ENCODE assay signal across 8 cellular contexts in genomic region chr1:67748630-67749029, GRCh38.
DNase-seq lines count a peak whose midpoint lies in the region; ATAC-seq, FAIRE-seq and TF ChIP-seq lines count a peak whose summit lies in the region.

No MANE protein-coding gene starts in this region.

- H3K36me3 ChIP-seq in KMS-11 (ENCODE audit: insufficient read depth): no peaks in the 10 kb centered on the region
- H3K36me3 ChIP-seq in endothelial cell of umbilical vein (ENCODE audit: control insufficient read depth in 2 of 2, extremely low read depth in 1 of 2, insufficient read depth in 2 of 2, low read length in 2 of 2): peaks cover 0 to 3% of the 10 kb centered on the region in 2 experiments
- no peaks in the 10 kb centered on the region for H3K36me3 ChIP-seq in ovary

- no peaks in the 10 kb centered on the region for H3K9me1 ChIP-seq in endothelial cell of umbilical vein (replicated peaks; ENCODE audit: control insufficient read depth, extremely low read depth, insufficient read depth, low read length)

- H3K4me1 Mint-ChIP-seq in Calu3 (ENCODE audit: low read depth, unreplicated experiment): peaks cover 90% of the 10 kb centered on the region
- no peaks in the 10 kb centered on the region for H3K4me1 Mint-ChIP-seq in natural killer cell

- FAIRE-seq in endothelial cell of umbilical vein (lab: Jason Lieb, UNC): peak; percentile 43

- TF ChIP-seq POLR2A in endothelial cell of umbilical vein (IDR thresholded peaks at IDR 0.05; ENCODE audit: low read depth, low read length) (no peak), ovary (IDR thresholded peaks at IDR 0.05) (no peak)

- H3K4me1 ChIP-seq in KMS-11 (ENCODE audit: low read depth, poor library complexity, severe bottlenecking) (peaks cover 80% of the 10 kb centered on the region), endothelial cell of umbilical vein (ENCODE audit: control insufficient read depth, extremely low read depth, insufficient read depth, low read length) (peaks cover 57% of the 10 kb centered on the region), ovary (ENCODE audit: insufficient read depth) (peaks cover 18% of the 10 kb centered on the region)

- H3K9ac ChIP-seq in KMS-11 (peak overlapping the region; percentile 69; the same call in 1 of the 2 replicates), endothelial cell of umbilical vein (replicated peaks; ENCODE audit: extremely low read depth, insufficient read depth, low read length) (no peak overlapping the region)

- dilution Hi-C loops in endothelial cell of umbilical vein (cut with MboI; ENCODE audit: extremely low pct_ligation_motif_present, low sequenced_read_pairs): no loop called here

- WGBS in ovary, 3 donors: 0 to 2% (median 2%) methylated on average over 2 of the region's 2 CpGs

- H3K27me3 ChIP-seq in KMS-11 (ENCODE audit: insufficient read depth, low read depth) (no peaks in the 10 kb centered on the region), endothelial cell of umbilical vein (ENCODE audit: control insufficient read depth in 2 of 2, insufficient read depth in 2 of 2, low read length in 2 of 2) (no peaks in the 10 kb centered on the region), ovary (no peaks in the 10 kb centered on the region)

- ATAC-seq in GM21723 (IDR thresholded peaks at IDR 0.05; ENCODE audit: unreplicated experiment) (peak; percentile 85), natural killer cell (no peak)

- peak overlapping the region; percentile 94 for H3K4me2 ChIP-seq in KMS-11
- H3K4me2 ChIP-seq in endothelial cell of umbilical vein (ENCODE audit: insufficient read depth, low read length): peak overlapping the region; percentile 52

- H4K20me1 ChIP-seq in KMS-11 (ENCODE audit: insufficient read depth) (no peaks in the 10 kb centered on the region), endothelial cell of umbilical vein (replicated peaks; ENCODE audit: control insufficient read depth, extremely low read depth, insufficient read depth, low read length) (no peaks in the 10 kb centered on the region)

- H3K27ac Mint-ChIP-seq in Calu3 (ENCODE audit: unreplicated experiment) (peak overlapping the region; percentile 54), natural killer cell (no peak overlapping the region)

- H3K27ac ChIP-seq in KMS-11: peak overlapping the region; percentile 94
- H3K27ac ChIP-seq in endothelial cell of umbilical vein (ENCODE audit: insufficient read depth, low read depth, low read length): no peak overlapping the region
- H3K27ac ChIP-seq in ovary: peak overlapping the region; percentile 27 to 54

- H3K9me3 ChIP-seq in endothelial cell of umbilical vein (replicated peaks; ENCODE audit: control insufficient read depth, insufficient read depth, low read length) (no peaks in the 10 kb centered on the region), ovary (no peaks in the 10 kb centered on the region)

- DNase-seq in Calu3 (peak; percentile 28), endothelial cell of umbilical vein (ENCODE audit: low read depth, low spot score) (peak; percentile 73), ovary (no peak), natural killer cell (no peak), RKO (ENCODE audit: low spot score) (no peak)
- no peak for DNase-seq in activated T-cell treated with anti-CD3 and anti-CD28 coated beads, Interleukin-2, amount 50 U/mL, for 48 hours

- POLR2A ChIA-PET in endothelial cell of umbilical vein (lab: Charles Lee): no interaction called here

- H3K27me3 Mint-ChIP-seq in Calu3 (ENCODE audit: unreplicated experiment): no peaks in the 10 kb centered on the region
- peaks cover 12 to 39% of the 10 kb centered on the region in 2 donors for H3K27me3 Mint-ChIP-seq in natural killer cell (ENCODE audit: low read depth in 2 of 2)

- intact Hi-C loops in Calu3 (cut with micrococcal nuclease; ENCODE audit: unreplicated experiment) (loop anchor here (2.0 to 5.0 kb wide), 2 partner anchors 36 to 66 kb away; no protein-coding TSS in a partner anchor), endothelial cell of umbilical vein (cut with micrococcal nuclease) (no loop called here), ovary (cut with DNase I) (loop anchor here in 1 of 4 donors (5.0 kb wide), 1 partner anchor 61 kb away; the partner anchor contains the start of gene GADD45A), natural killer cell (cut with micrococcal nuclease) (no loop called here)

- TF ChIP-seq CTCF in Calu3 (IDR thresholded peaks at IDR 0.05; ENCODE audit: unreplicated experiment) (no peak), KMS-11 (conservative IDR thresholded peaks at IDR 0.05; ENCODE audit: low read depth, low read length) (no peak), endothelial cell of umbilical vein (IDR thresholded peaks at IDR 0.05; ENCODE audit: extremely low read depth in 1 of 2, insufficient read depth in 1 of 2, low read depth in 1 of 2, low read length in 2 of 2) (no peak), ovary (IDR thresholded peaks at IDR 0.05) (no peak), natural killer cell (IDR thresholded peaks at IDR 0.05) (no peak)

- peak overlapping the region; percentile 3; the same call in 1 of the 2 replicates for H2AFZ ChIP-seq in KMS-11 (ENCODE audit: low read depth)
- H2AFZ ChIP-seq in endothelial cell of umbilical vein (ENCODE audit: low read depth, low read length): no peak overlapping the region

- H3K4me3 ChIP-seq in KMS-11 (IDR thresholded peaks at IDR 0.05; ENCODE audit: insufficient read depth, low read depth, low read length) (no peak overlapping the region), endothelial cell of umbilical vein (replicated peaks in 1 of 3; ENCODE audit: insufficient read depth in 1 of 3, low read depth in 1 of 3, low read length in 3 of 3) (no peak overlapping the region), ovary (peak overlapping the region; percentile 6)

- H3K4me3 Mint-ChIP-seq in Calu3 (ENCODE audit: low read depth, unreplicated experiment) (peak overlapping the region; percentile 54), natural killer cell (no peak overlapping the region)

- TF ChIP-seq EP300 in ovary (IDR thresholded peaks at IDR 0.05): no peak

- H3K79me2 ChIP-seq in KMS-11 (ENCODE audit: insufficient read depth, low read depth): no peaks in the 10 kb centered on the region
- peaks cover 40% of the 10 kb centered on the region for H3K79me2 ChIP-seq in endothelial cell of umbilical vein (ENCODE audit: control insufficient read depth, insufficient read depth, low read length)

- peaks cover 10% of the 10 kb centered on the region for H3K36me3 Mint-ChIP-seq in Calu3 (ENCODE audit: insufficient read depth, unreplicated experiment)
- no peaks in the 10 kb centered on the region for H3K36me3 Mint-ChIP-seq in natural killer cell

- CTCF ChIA-PET in Calu3 (lab: Charles Lee) (no interaction called here), endothelial cell of umbilical vein (lab: Charles Lee) (interaction anchor here (1.6 kb wide), 1 partner anchor 12 kb away, joined by 3 read pairs; no protein-coding TSS in a partner anchor)

- BruUV-seq in Calu3 (replicated peaks; lab: Mats Ljungman, UMichigan): no TSS peak
- no TSS peak for BruUV-seq in endothelial cell of umbilical vein (replicated peaks; lab: Mats Ljungman, UMichigan)

- H3K9me3 Mint-ChIP-seq in Calu3 (ENCODE audit: low read depth, unreplicated experiment) (no peaks in the 10 kb centered on the region), natural killer cell (no peaks in the 10 kb centered on the region)

TF ChIP-seq in endothelial cell of umbilical vein, 7 proteins besides CTCF, POLR2A, EP300 and RAD21:
- TF ChIP-seq FOS (IDR thresholded peaks at IDR 0.05; ENCODE audit: borderline replicate concordance, insufficient read depth, low read length) (no peak), JUN (IDR thresholded peaks at IDR 0.05; ENCODE audit: borderline replicate concordance, insufficient read depth, insufficient read length, low read depth) (no peak), EZH2 (IDR thresholded peaks at IDR 0.05; ENCODE audit: borderline replicate concordance, low read depth, low read length, severe bottlenecking) (no peak), GATA2 (IDR thresholded peaks at IDR 0.05; ENCODE audit: insufficient read depth, insufficient read length, low read depth, low read length) (no peak), MYC (IDR thresholded peaks at IDR 0.05; ENCODE audit: low read depth, low read length) (no peak), POLR2AphosphoS5 (IDR thresholded peaks at IDR 0.05; ENCODE audit: insufficient read depth, low read depth, low read length) (no peak), MAX (IDR thresholded peaks at IDR 0.05; ENCODE audit: insufficient read depth, insufficient read length) (no peak)

Comparison
In these comparisons a context has a peak if more than half of its experiments do, and no peak if none do; other contexts are left out.
1. DNase-seq: peak in Calu3 (single experiment) and endothelial cell of umbilical vein (single experiment); none in ovary (0 of 5), natural killer cell (single experiment), RKO (single experiment) and activated T-cell treated with anti-CD3 and anti-CD28 coated beads, Interleukin-2, amount 50 U/mL, for 48 hours (0 of 2).